In genomic region chr19:16340654-16341053, GRCh38 we compare ENCODE assay signal across 31 cellular contexts. TPM values are rescaled to one million over a fixed set of nuclear protein-coding genes. Genes with fewer than 3 reads are reported as not detected.
DNase-seq lines count a peak whose midpoint lies in the region; ATAC-seq, FAIRE-seq and TF ChIP-seq lines count a peak whose summit lies in the region.
"Had no signal": no experiment of that assay in that cellular context is flagged by ENCODE, and none has a peak within 500 bp of the region (broad histone marks: within the 10 kb centered on the region; RNA-seq: fewer than 3 reads in every experiment).

No MANE protein-coding gene starts in this region.

- no peak for TF ChIP-seq POLR2A in K562 (conservative IDR thresholded peaks at IDR 0.05)

- no peak overlapping the region for H2AFZ ChIP-seq in K562 (ENCODE audit: low read depth, low read length)

- TF ChIP-seq EP300 in K562 (IDR thresholded peaks at IDR 0.05; ENCODE audit: low read length), result no peak

- CTCF ChIA-PET in activated naive CD4-positive, alpha-beta T cell treated with anti-CD3 and anti-CD28 coated beads, Interleukin-2, amount 10 ng/mL, durations not matched to agents 7 days and 5 days (lab: Charles Lee), result no interaction called here
- CTCF ChIA-PET in CD4-positive, alpha-beta memory T cell (lab: Charles Lee; ENCODE audit: partially characterized antibody), result interaction anchor here (2.0 to 4.6 kb wide), 3 partner anchors 11 to 93 kb away, joined by 9 to 48 read pairs (median 26); no protein-coding TSS in a partner anchor
- CTCF ChIA-PET in K562 (lab: Yijun Ruan, JAX; ENCODE audit: low intra/inter-chr PET ratio), result no interaction called here

- FAIRE-seq in K562 (lab: Jason Lieb, UNC), result no peak

- no peaks in the 10 kb centered on the region for H4K20me1 ChIP-seq in K562 (replicated peaks; ENCODE audit: control insufficient read depth, insufficient read depth, low read length)

- H3K9me3 Mint-ChIP-seq in activated naive CD4-positive, alpha-beta T cell treated with anti-CD3 and anti-CD28 coated beads, Interleukin-2, amount 10 ng/mL, durations not matched to agents 7 days and 5 days, result peaks cover 3% of the 10 kb centered on the region
- H3K9me3 Mint-ChIP-seq in CD4-positive, alpha-beta memory T cell, result no peaks in the 10 kb centered on the region
- no peaks in the 10 kb centered on the region for H3K9me3 Mint-ChIP-seq in natural killer cell
- H3K9me3 Mint-ChIP-seq: dendritic cell treated with granulocyte-macrophage colony-stimulating factor and Interleukin-4, amounts not matched to agents 40 ng/mL and 50 ng/mL, for 4 days; stimulated activated memory B cell treated with anti-CD40 and anti-IgM and Interleukin-4, amounts not matched to agents 10 μg/mL and 1 μg/mL and 100 μg/mL, for 72 hours had no signal

- no peaks in the 10 kb centered on the region for H3K36me3 ChIP-seq in CD4-positive, alpha-beta memory T cell (ENCODE audit: insufficient read depth, low read length)
- no peaks in the 10 kb centered on the region for H3K36me3 ChIP-seq in K562 (ENCODE audit: control insufficient read depth, insufficient read depth, low read length)
- H3K36me3 ChIP-seq: ascending aorta, BE2C, lower lobe of right lung, MG63, upper lobe of right lung had no signal

- H3K4me1 Mint-ChIP-seq in activated naive CD4-positive, alpha-beta T cell treated with anti-CD3 and anti-CD28 coated beads, Interleukin-2, amount 10 ng/mL, durations not matched to agents 7 days and 5 days, result peaks cover 73% of the 10 kb centered on the region
- H3K4me1 Mint-ChIP-seq in CD4-positive, alpha-beta memory T cell, result peaks cover 40 to 75% (median 51%) of the 10 kb centered on the region in 4 donors
- H3K4me1 Mint-ChIP-seq in natural killer cell, result peaks cover 65 to 78% of the 10 kb centered on the region in 2 donors

- H3K4me3 ChIP-seq in CD4-positive, alpha-beta memory T cell (ENCODE audit: low read length in 2 of 2), result no peak overlapping the region
- no peak overlapping the region for H3K4me3 ChIP-seq in K562
- H3K4me3 ChIP-seq: ascending aorta, lower lobe of right lung, MG63, upper lobe of right lung had no signal

- peaks cover 70% of the 10 kb centered on the region for H3K4me1 ChIP-seq in CD4-positive, alpha-beta memory T cell (ENCODE audit: insufficient read depth, low read length)
- peaks cover 0 to 10% of the 10 kb centered on the region in 2 experiments; a peak in 1 of 5 replicates for H3K4me1 ChIP-seq in K562 (replicated peaks in 1 of 2; ENCODE audit: control insufficient read depth in 2 of 2, insufficient read depth in 2 of 2, low read length in 2 of 2)
- H3K4me1 ChIP-seq: BE2C had no signal

- in situ Hi-C loops in K562 (cut with MboI), result no loop called here

- WGBS in K562 (ENCODE audit: insufficient coverage, low coverage, missing lambda C conversion rate), result 69% methylated on average over 3 of the region's 3 CpGs

- no peak overlapping the region for H3K27ac ChIP-seq in CD4-positive, alpha-beta memory T cell (ENCODE audit: low read depth, low read length)
- H3K27ac ChIP-seq in K562 (ENCODE audit: extremely low read depth, low read depth, low read length), result no peak overlapping the region
- H3K27ac ChIP-seq: lower lobe of right lung had no signal

- no peak overlapping the region for H3K4me2 ChIP-seq in K562 (ENCODE audit: insufficient read depth, low read length)

- DNase-seq in activated naive CD4-positive, alpha-beta T cell treated with anti-CD3 and anti-CD28 coated beads, Interleukin-2, amount 10 ng/mL, durations not matched to agents 7 days and 5 days, result no peak
- no peak for DNase-seq in activated naive CD4-positive, alpha-beta T cell treated with anti-CD3 and anti-CD28 coated beads, Interleukin-2, amount 50 U/mL, for 16 hours
- DNase-seq in CD4-positive, alpha-beta memory T cell, result no peak
- DNase-seq in K562 (ENCODE audit: extremely low read depth in 1 of 4, low spot score in 3 of 4) (no peak), natural killer cell (no peak), DMS79 treated with DMSO at 0.1 percent for 48 hours (lab: John Stamatoyannopoulos, UW) (no peak)
- DNase-seq: activated CD4-positive, alpha-beta T cell treated with anti-CD3 and anti-CD28 coated beads for 36 hours; activated T-cell treated with anti-CD3 and anti-CD28 coated beads, Interleukin-2, amount 50 U/mL, for 48 hours; BE2C; Calu3; caudate nucleus; DND-41; HCEC 1CT; islet precursor cell; KG1; lower lobe of right lung; MG63; NCI-H1417; NCI-H2081; NCI-H2227 treated with DMSO at 0.1 percent for 48 hours; NCI-H748 treated with DMSO at 0.1 percent for 48 hours; posterior cingulate gyrus; stimulated activated CD4-positive, alpha-beta T cell treated with anti-CD3 and anti-CD28 coated beads, Interleukin-4, amount 100 ng/mL, for 4 hours; upper lobe of right lung had no signal

- no peak for ATAC-seq in K562
- ATAC-seq in natural killer cell, result no peak
- ATAC-seq in GM18498 (IDR thresholded peaks at IDR 0.05; ENCODE audit: unreplicated experiment), result no peak
- ATAC-seq in GM21619 (IDR thresholded peaks at IDR 0.05; ENCODE audit: unreplicated experiment), result no peak
- ATAC-seq: activated CD4-positive, alpha-beta T cell treated with anti-CD3 and anti-CD28 coated beads for 36 hours; activated naive CD4-positive, alpha-beta T cell treated with anti-CD3 and anti-CD28 coated beads, Interleukin-2, amount 50 U/mL, for 72 hours; lower lobe of right lung; sciatic nerve; stimulated activated memory B cell treated with anti-CD40 and anti-IgM and Interleukin-4, amounts not matched to agents 10 μg/mL and 1 μg/mL and 100 μg/mL, for 72 hours; upper lobe of right lung had no signal

- TF ChIP-seq RAD21 in K562 (CRISPR knock-in tag; conservative IDR thresholded peaks at IDR 0.05 in 1 of 2, IDR thresholded peaks at IDR 0.05 in 1 of 2), result no peak

- no peak overlapping the region for H3K9ac ChIP-seq in K562 (ENCODE audit: insufficient read depth in 1 of 2, low read depth in 2 of 2, low read length in 2 of 2)

- intact Hi-C loops in CD4-positive, alpha-beta memory T cell (cut with micrococcal nuclease), result no loop called here
- intact Hi-C loops in K562 (cut with micrococcal nuclease), result no loop called here
- intact Hi-C loops in natural killer cell (cut with micrococcal nuclease), result no loop called here

- H3K27me3 ChIP-seq in CD4-positive, alpha-beta memory T cell (ENCODE audit: insufficient read depth, low read length), result no peaks in the 10 kb centered on the region
- H3K27me3 ChIP-seq in K562 (ENCODE audit: control insufficient read depth in 2 of 2, insufficient read depth in 2 of 2, low read length in 2 of 2), result peaks cover 0 to 12% of the 10 kb centered on the region in 2 experiments; a peak in 1 of 5 replicates
- H3K27me3 ChIP-seq: ascending aorta, BE2C, MG63, upper lobe of right lung had no signal

- H3K9me1 ChIP-seq in K562 (ENCODE audit: control insufficient read depth, insufficient read depth, low read length), result no peaks in the 10 kb centered on the region

- H3K36me3 Mint-ChIP-seq in activated naive CD4-positive, alpha-beta T cell treated with anti-CD3 and anti-CD28 coated beads, Interleukin-2, amount 10 ng/mL, durations not matched to agents 7 days and 5 days, result peaks cover 7% of the 10 kb centered on the region
- H3K36me3 Mint-ChIP-seq in CD4-positive, alpha-beta memory T cell, result no peaks in the 10 kb centered on the region
- H3K36me3 Mint-ChIP-seq in natural killer cell, result no peaks in the 10 kb centered on the region
- H3K36me3 Mint-ChIP-seq: activated naive CD4-positive, alpha-beta T cell treated with anti-CD3 and anti-CD28 coated beads, Interleukin-2, amount 50 U/mL, for 72 hours; stimulated activated memory B cell treated with anti-CD40 and anti-IgM and Interleukin-4, amounts not matched to agents 10 μg/mL and 1 μg/mL and 100 μg/mL, for 72 hours had no signal

- BruUV-seq in K562 (replicated peaks; lab: Mats Ljungman, UMichigan), result no TSS peak

- no peaks in the 10 kb centered on the region for H3K79me2 ChIP-seq in K562 (ENCODE audit: control insufficient read depth, insufficient read depth, low read length)

- no peak overlapping the region for H3K4me3 Mint-ChIP-seq in activated naive CD4-positive, alpha-beta T cell treated with anti-CD3 and anti-CD28 coated beads, Interleukin-2, amount 10 ng/mL, durations not matched to agents 7 days and 5 days
- H3K4me3 Mint-ChIP-seq in CD4-positive, alpha-beta memory T cell, result peak overlapping the region in 3 of 8 donors; percentile 41 to 65 (median 53)
- no peak overlapping the region for H3K4me3 Mint-ChIP-seq in natural killer cell
- H3K4me3 Mint-ChIP-seq: activated CD4-positive, alpha-beta T cell treated with anti-CD3 and anti-CD28 coated beads for 36 hours; dendritic cell treated with granulocyte-macrophage colony-stimulating factor and Interleukin-4, amounts not matched to agents 40 ng/mL and 50 ng/mL, for 4 days; stimulated activated memory B cell treated with anti-CD40 and anti-IgM and Interleukin-4, amounts not matched to agents 10 μg/mL and 1 μg/mL and 100 μg/mL, for 72 hours had no signal

- no peaks in the 10 kb centered on the region for H3K9me3 ChIP-seq in CD4-positive, alpha-beta memory T cell (ENCODE audit: control insufficient read depth in 1 of 2, low read length in 2 of 2)
- no peaks in the 10 kb centered on the region for H3K9me3 ChIP-seq in K562 (replicated peaks; ENCODE audit: control insufficient read depth, insufficient read depth, low read depth, low read length)
- H3K9me3 ChIP-seq: ascending aorta, BE2C, lower lobe of right lung, MG63, upper lobe of right lung had no signal

- POLR2A ChIA-PET in CD4-positive, alpha-beta memory T cell (lab: Charles Lee; ENCODE audit: partially characterized antibody), result interaction anchor here (17.1 to 32.3 kb wide), 2 partner anchors 13 to 27 kb away, joined by 611 to 6478 read pairs; partner anchors contain the start of gene KLF2
- POLR2A ChIA-PET in K562 (lab: Yijun Ruan, JAX), result interaction anchor here (0.8 kb wide), 1 partner anchor 16 kb away, joined by 3 read pairs; the partner anchor contains the start of gene KLF2

- TF ChIP-seq CTCF in K562 (IDR thresholded peaks at IDR 0.05 in 2 of 3, conservative IDR thresholded peaks at IDR 0.05 in 1 of 3; ENCODE audit: insufficient read depth in 2 of 3, low read depth in 1 of 3, low read length in 3 of 3) (no peak), natural killer cell (IDR thresholded peaks at IDR 0.05) (no peak)

- peaks cover 8% of the 10 kb centered on the region for H3K27me3 Mint-ChIP-seq in activated naive CD4-positive, alpha-beta T cell treated with anti-CD3 and anti-CD28 coated beads, Interleukin-2, amount 10 ng/mL, durations not matched to agents 7 days and 5 days
- H3K27me3 Mint-ChIP-seq in CD4-positive, alpha-beta memory T cell, result no peaks in the 10 kb centered on the region
- H3K27me3 Mint-ChIP-seq in natural killer cell (ENCODE audit: low read depth in 2 of 2), result no peaks in the 10 kb centered on the region
- H3K27me3 Mint-ChIP-seq: stimulated activated memory B cell treated with anti-CD40 and anti-IgM and Interleukin-4, amounts not matched to agents 10 μg/mL and 1 μg/mL and 100 μg/mL, for 72 hours had no signal

- peak overlapping the region; percentile 76 for H3K27ac Mint-ChIP-seq in activated naive CD4-positive, alpha-beta T cell treated with anti-CD3 and anti-CD28 coated beads, Interleukin-2, amount 10 ng/mL, durations not matched to agents 7 days and 5 days
- H3K27ac Mint-ChIP-seq in CD4-positive, alpha-beta memory T cell, result peak overlapping the region; percentile 34 to 93 (median 74)
- H3K27ac Mint-ChIP-seq in natural killer cell, result peak overlapping the region; percentile 97 to 98
- H3K27ac Mint-ChIP-seq: activated CD4-positive, alpha-beta T cell treated with anti-CD3 and anti-CD28 coated beads for 36 hours; activated naive CD4-positive, alpha-beta T cell treated with anti-CD3 and anti-CD28 coated beads, Interleukin-2, amount 50 U/mL, for 72 hours; dendritic cell treated with granulocyte-macrophage colony-stimulating factor and Interleukin-4, amounts not matched to agents 40 ng/mL and 50 ng/mL, for 4 days had no signal

RNA-seq across cellular contexts. Expression of gene KLF2, which starts 16.0 kb away (rescaled TPM):
- total RNA-seq in CD4-positive, alpha-beta memory T cell, result 100 to 1,000 TPM; 425 to 437 TPM
- polyA plus RNA-seq in CD4-positive, alpha-beta memory T cell, result 100 to 1,000 TPM; 120 to 300 TPM
- not detected in 2 replicates for total RNA-seq in K562 (2011; cell fraction: chromatin; rRNA removed; ENCODE audit: low replicate concordance)
- total RNA-seq in K562 (2011; cell fraction: nucleolus; rRNA removed), result 0.17 and 0.26 TPM in 2 replicates
- total RNA-seq in K562 (2011; cell fraction: nucleoplasm; rRNA removed), result not detected in 2 replicates
- total RNA-seq in K562 (2014; rRNA removed) (0.20 TPM in 1 of 2 replicates, not detected in the other), K562 (2014; rRNA removed; fragmentation: Illumina TruSeq; extraction: Trizol) (0.07 TPM in 1 of 2 replicates, not detected in the other), K562 (2015; rRNA removed; fragmentation: Illumina TruSeq; extraction: Trizol) (not detected in 2 replicates), K562 (2021) (0.71 and 1.3 TPM in 2 replicates), natural killer cell (100 to 1,000 TPM; 246 to 645 (median 377) TPM)
- polyA plus RNA-seq in K562 (2011; rRNA removed) (not detected in 2 replicates), K562 (2014; fragmentation: Illumina TruSeq; extraction: Trizol) (not detected in 2 replicates), K562 (2014; fragmentation: Nextera tagmentation; extraction: Ambion mirVana) (not detected), K562 (2014; rRNA removed) (0.19 TPM in 1 of 2 replicates, not detected in the other)
- 0.04 and 0.22 TPM in 2 replicates for polyA plus RNA-seq in K562 (2011; cell fraction: cytosol; rRNA removed)
- polyA plus RNA-seq in K562 (2011; cell fraction: nucleus; rRNA removed), result 0.17 and 0.40 TPM in 2 replicates
- polyA plus RNA-seq in K562 (2012), result 0.22 and 1.9 TPM in 2 replicates
- polyA minus RNA-seq in K562 (2011; rRNA and poly(A)+ RNA removed), result not detected in 2 replicates
- polyA minus RNA-seq in K562 (2011; cell fraction: cytosol; rRNA and poly(A)+ RNA removed), result not detected in 2 replicates
- not detected in 2 replicates for polyA minus RNA-seq in K562 (2011; cell fraction: nucleus; rRNA and poly(A)+ RNA removed)

Comparison
In these comparisons a context has a peak if more than half of its experiments do, and no peak if none do; other contexts are left out.
1. RNA of gene KLF2, which starts 16.0 kb away (total RNA-seq): 425 to 437 TPM in CD4-positive, alpha-beta memory T cell and 246 to 645 TPM in natural killer cell; 0.07 to 1.3 TPM in K562; every median in the first group is over 100 times any median in the second.
2. Peak in every context shown above with its lines, with median percentiles within 50 percentile points of each other: H3K27ac Mint-ChIP-seq.